1 cellular context compared by ENCODE assay signal in the genomic region with DNA sequence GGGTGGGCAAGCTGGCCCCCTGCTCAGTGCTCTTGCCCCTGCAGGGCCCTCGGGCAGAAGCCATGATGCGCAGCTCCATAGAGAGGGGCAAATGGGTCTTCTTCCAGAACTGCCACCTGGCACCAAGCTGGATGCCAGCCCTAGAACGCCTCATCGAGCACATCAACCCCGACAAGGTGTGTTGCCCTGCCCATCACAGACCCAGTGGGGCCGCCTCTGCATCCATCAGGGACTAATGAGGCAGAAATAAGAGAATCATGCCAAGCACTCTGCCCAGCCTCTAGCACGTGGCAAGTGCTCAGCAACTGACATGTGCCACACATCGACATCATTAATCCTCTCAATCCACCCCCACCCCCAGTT.
TF ChIP-seq lines count a peak whose summit lies in the region.

No MANE protein-coding gene starts in this region.

TF ChIP-seq in H1, 55 proteins besides CTCF, POLR2A, EP300 and RAD21:
- TF ChIP-seq SRF (IDR thresholded peaks at IDR 0.05; ENCODE audit: low read depth, low read length) (no peak), TEAD4 (IDR thresholded peaks at IDR 0.05; ENCODE audit: low read depth, low read length) (no peak), SIX5 (IDR thresholded peaks at IDR 0.05; ENCODE audit: low read depth, low read length) (no peak)
- TF ChIP-seq, protein P1, sequence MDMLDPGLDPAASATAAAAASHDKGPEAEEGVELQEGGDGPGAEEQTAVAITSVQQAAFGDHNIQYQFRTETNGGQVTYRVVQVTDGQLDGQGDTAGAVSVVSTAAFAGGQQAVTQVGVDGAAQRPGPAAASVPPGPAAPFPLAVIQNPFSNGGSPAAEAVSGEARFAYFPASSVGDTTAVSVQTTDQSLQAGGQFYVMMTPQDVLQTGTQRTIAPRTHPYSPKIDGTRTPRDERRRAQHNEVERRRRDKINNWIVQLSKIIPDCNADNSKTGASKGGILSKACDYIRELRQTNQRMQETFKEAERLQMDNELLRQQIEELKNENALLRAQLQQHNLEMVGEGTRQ (IDR thresholded peaks at IDR 0.05; ENCODE audit: low read length): no peak
